Comparison of ENCODE assay signal across 20 cellular contexts in the genomic region with DNA sequence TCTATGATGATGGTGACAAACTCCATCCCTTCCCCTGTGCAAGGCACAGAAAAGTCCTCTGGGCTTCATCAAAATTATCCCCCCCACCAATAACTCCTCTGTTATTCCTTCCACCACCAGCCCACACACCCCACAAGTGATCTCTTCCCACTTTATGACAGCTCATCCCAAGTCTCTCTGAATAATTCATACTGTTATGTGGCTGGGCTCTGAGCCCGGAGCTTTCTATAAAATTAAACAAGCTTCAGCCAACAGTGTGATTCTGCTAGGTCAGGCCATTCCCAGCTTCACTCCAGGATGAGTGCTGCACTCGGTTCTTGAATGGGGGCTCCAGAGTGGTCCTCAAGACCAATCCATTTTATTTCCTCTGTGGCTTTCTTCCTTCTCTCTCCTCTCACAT.
A peak's percentile ranks its signal among the peaks of the same experiment; 100 is the strongest.
DNase-seq lines count a peak whose midpoint lies in the region; ATAC-seq, FAIRE-seq and TF ChIP-seq lines count a peak whose summit lies in the region.
"Had no signal": no experiment of that assay in that cellular context is flagged by ENCODE, and none has a peak within 500 bp of the region (broad histone marks: within the 10 kb centered on the region; RNA-seq: fewer than 3 reads in every experiment).

No MANE protein-coding gene starts in this region.

- H2AFZ ChIP-seq in GM23248 (no peak overlapping the region), astrocyte (ENCODE audit: low read depth, low read length) (no peak overlapping the region), smooth muscle cell (ENCODE audit: low read depth) (no peak overlapping the region)

- 2 to 4% methylated on average over 2 of the region's 2 CpGs for WGBS in GM23248 (ENCODE audit: low coverage in 1 of 2, low lambda C conversion rate in 2 of 2, missing lambda C conversion rate in 2 of 2), 2 experiments
- WGBS in gastroesophageal sphincter (ENCODE audit: low coverage in 1 of 2), 2 donors: 11 to 25% methylated on average over 2 of the region's 2 CpGs
- 72 to 78% methylated on average over 2 of the region's 2 CpGs for WGBS in thyroid gland, 2 donors
- 75% methylated on average over 2 of the region's 2 CpGs for WGBS in smooth muscle cell (ENCODE audit: low lambda C conversion rate)

- peak; percentile 62 for DNase-seq in GM23248
- peak; percentile 30 for DNase-seq in astrocyte (ENCODE audit: low read depth)
- peak; percentile 66 for DNase-seq in stromal cell of bone marrow (ENCODE audit: low read depth)
- no peak for DNase-seq in NCI-H1930 (lab: John Stamatoyannopoulos, UW)
- DNase-seq in thyroid gland: no peak
- no peak for DNase-seq in smooth muscle cell (lab: John Stamatoyannopoulos, UW; ENCODE audit: unreplicated experiment)
- DNase-seq: COR-L47, DMS 273 treated with DMSO at 0.1 percent for 48 hours, DND-41, KG1, NCI-H1417, NCI-H187, NCI-H226, NCI-H69, Right ventricle myocardium superior had no signal

- H3K27ac ChIP-seq in GM23248: no peak overlapping the region
- no peak overlapping the region for H3K27ac ChIP-seq in astrocyte (ENCODE audit: low read depth, low read length)
- no peak overlapping the region for H3K27ac ChIP-seq in gastroesophageal sphincter
- H3K27ac ChIP-seq in thyroid gland: no peak overlapping the region
- no peak overlapping the region for H3K27ac ChIP-seq in smooth muscle cell (ENCODE audit: low read depth)

- H3K9me3 ChIP-seq in GM23248 (ENCODE audit: low read depth) (no peaks in the 10 kb centered on the region), astrocyte (ENCODE audit: insufficient read depth, low read depth, low read length) (no peaks in the 10 kb centered on the region), gastroesophageal sphincter (no peaks in the 10 kb centered on the region), thyroid gland (no peaks in the 10 kb centered on the region), smooth muscle cell (replicated peaks; ENCODE audit: low read depth) (no peaks in the 10 kb centered on the region)
- H3K9me3 ChIP-seq: HAP-1 had no signal

- TF ChIP-seq EP300 in gastroesophageal sphincter (IDR thresholded peaks at IDR 0.05): no peak

- peaks cover 38% of the 10 kb centered on the region for H3K4me1 ChIP-seq in GM23248 (ENCODE audit: insufficient read depth)
- peaks cover 12% of the 10 kb centered on the region for H3K4me1 ChIP-seq in astrocyte (ENCODE audit: insufficient read depth, low read length)
- H3K4me1 ChIP-seq in gastroesophageal sphincter: peaks cover 0 to 65% (median 4%) of the 10 kb centered on the region in 3 donors
- H3K4me1 ChIP-seq in thyroid gland: no peaks in the 10 kb centered on the region
- H3K4me1 ChIP-seq in smooth muscle cell (ENCODE audit: low read depth): no peaks in the 10 kb centered on the region
- H3K4me1 ChIP-seq: HAP-1 had no signal

- no peaks in the 10 kb centered on the region for H3K9me3 Mint-ChIP-seq in astrocyte (ENCODE audit: unreplicated experiment)

- H3K4me3 ChIP-seq in GM23248 (no peak overlapping the region), astrocyte (ENCODE audit: insufficient read depth, low read depth, low read length) (no peak overlapping the region), gastroesophageal sphincter (no peak overlapping the region), thyroid gland (replicated peaks in 1 of 3) (no peak overlapping the region), smooth muscle cell (no peak overlapping the region)
- H3K4me3 ChIP-seq: HAP-1 had no signal

- H3K27ac Mint-ChIP-seq in astrocyte (ENCODE audit: unreplicated experiment): peak overlapping the region; percentile 20
- H3K27ac Mint-ChIP-seq: B cell had no signal

- peaks cover 23% of the 10 kb centered on the region for H3K27me3 Mint-ChIP-seq in astrocyte (ENCODE audit: low read depth, unreplicated experiment)

- H3K36me3 Mint-ChIP-seq in astrocyte (ENCODE audit: low read depth, unreplicated experiment): peaks cover 3% of the 10 kb centered on the region

- in situ Hi-C loops in GM23248 (cut with MboI): loop anchor here (5.0 kb wide), 1 partner anchor 100 kb away; no protein-coding TSS in a partner anchor

- H4K20me1 ChIP-seq in GM23248 (ENCODE audit: insufficient read depth) (no peaks in the 10 kb centered on the region), astrocyte (ENCODE audit: insufficient read depth, low read length) (no peaks in the 10 kb centered on the region), smooth muscle cell (ENCODE audit: low read depth) (no peaks in the 10 kb centered on the region)

- no peaks in the 10 kb centered on the region for H3K9me2 ChIP-seq in GM23248 (ENCODE audit: insufficient read depth)

- H3K4me1 Mint-ChIP-seq in astrocyte (ENCODE audit: low read depth, unreplicated experiment): no peaks in the 10 kb centered on the region
- H3K4me1 Mint-ChIP-seq: B cell had no signal

- no peak for TF ChIP-seq CTCF in astrocyte (IDR thresholded peaks at IDR 0.05; ENCODE audit: insufficient read depth, low read depth, low read length)
- no peak for TF ChIP-seq CTCF in gastroesophageal sphincter (IDR thresholded peaks at IDR 0.05)
- no peak for TF ChIP-seq CTCF in thyroid gland (IDR thresholded peaks at IDR 0.05)
- no peak for TF ChIP-seq CTCF in smooth muscle cell (IDR thresholded peaks at IDR 0.05; ENCODE audit: borderline replicate concordance, insufficient read depth, poor library complexity, severe bottlenecking)

- H3K4me2 ChIP-seq in GM23248 (ENCODE audit: unreplicated experiment): no peak overlapping the region
- no peak overlapping the region for H3K4me2 ChIP-seq in astrocyte (ENCODE audit: low read length)
- no peak overlapping the region for H3K4me2 ChIP-seq in smooth muscle cell

- ATAC-seq in gastroesophageal sphincter: peak; percentile 42

- TF ChIP-seq POLR2A in gastroesophageal sphincter (IDR thresholded peaks at IDR 0.05): no peak
- TF ChIP-seq POLR2A in thyroid gland (IDR thresholded peaks at IDR 0.05): no peak

- no peak overlapping the region for H3K4me3 Mint-ChIP-seq in astrocyte (ENCODE audit: unreplicated experiment)
- H3K4me3 Mint-ChIP-seq: B cell had no signal

- intact Hi-C loops in thyroid gland (cut with DNase I): no loop called here

- H3K79me2 ChIP-seq in GM23248 (ENCODE audit: insufficient read depth) (no peaks in the 10 kb centered on the region), astrocyte (ENCODE audit: insufficient read depth, low read length) (no peaks in the 10 kb centered on the region), smooth muscle cell (ENCODE audit: low read depth) (no peaks in the 10 kb centered on the region)

- H3K9ac ChIP-seq in GM23248: no peak overlapping the region
- H3K9ac ChIP-seq in astrocyte (ENCODE audit: low read length): no peak overlapping the region
- H3K9ac ChIP-seq in smooth muscle cell (ENCODE audit: low read depth): no peak overlapping the region

- peaks cover 30% of the 10 kb centered on the region for H3F3A ChIP-seq in GM23248 (ENCODE audit: insufficient read depth)
- no peaks in the 10 kb centered on the region for H3F3A ChIP-seq in smooth muscle cell (ENCODE audit: low read depth)

- H3K27me3 ChIP-seq in GM23248 (replicated peaks; ENCODE audit: insufficient read depth): no peaks in the 10 kb centered on the region
- peaks cover 3% of the 10 kb centered on the region for H3K27me3 ChIP-seq in astrocyte (ENCODE audit: insufficient read depth, low read length)
- no peaks in the 10 kb centered on the region for H3K27me3 ChIP-seq in gastroesophageal sphincter
- no peaks in the 10 kb centered on the region for H3K27me3 ChIP-seq in thyroid gland
- peaks cover 8% of the 10 kb centered on the region for H3K27me3 ChIP-seq in smooth muscle cell (ENCODE audit: low read depth)

- no peak for FAIRE-seq in astrocyte (lab: Jason Lieb, UNC)
- FAIRE-seq: G401.6, RCC 7860 had no signal

- H3K36me3 ChIP-seq in GM23248 (ENCODE audit: low read depth) (no peaks in the 10 kb centered on the region), astrocyte (ENCODE audit: insufficient read depth, low read length) (no peaks in the 10 kb centered on the region), gastroesophageal sphincter (no peaks in the 10 kb centered on the region), thyroid gland (no peaks in the 10 kb centered on the region), smooth muscle cell (ENCODE audit: low read depth) (no peaks in the 10 kb centered on the region)
- H3K36me3 ChIP-seq: HAP-1 had no signal

Comparison
In these comparisons a context has a peak if more than half of its experiments do, and no peak if none do; other contexts are left out.
1. DNase-seq: peak in GM23248 (single experiment), astrocyte (single experiment) and stromal cell of bone marrow (single experiment); none in NCI-H1930 (0 of 2), thyroid gland (0 of 2) and smooth muscle cell (single experiment).